In the genomic region with DNA sequence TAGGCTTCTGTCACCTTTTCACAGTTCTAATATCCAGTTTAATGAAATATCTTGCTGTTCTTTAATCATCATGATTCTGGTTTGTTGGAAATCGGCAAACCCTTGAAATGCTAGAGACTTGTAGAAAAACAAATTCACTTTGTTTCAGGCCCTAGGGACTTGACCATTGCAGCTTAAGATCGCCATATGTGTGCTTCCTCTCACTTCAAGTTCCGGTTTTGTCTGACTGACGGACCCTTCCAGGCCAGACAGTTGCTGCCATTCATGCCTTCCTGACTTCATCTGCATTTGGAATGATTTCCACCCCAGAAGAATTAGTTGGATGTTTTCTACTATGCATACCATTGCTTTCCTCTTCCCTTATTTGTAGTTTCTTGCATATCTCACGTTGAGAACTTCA, we compare ENCODE assay signal across 18 cellular contexts.
DNase-seq lines count a peak whose midpoint lies in the region; ATAC-seq and TF ChIP-seq lines count a peak whose summit lies in the region.
"Had no signal": no experiment of that assay in that cellular context is flagged by ENCODE, and none has a peak within 500 bp of the region (broad histone marks: within the 10 kb centered on the region; RNA-seq: fewer than 3 reads in every experiment).

No MANE protein-coding gene starts in this region.

- POLR2A ChIA-PET in activated CD4-positive, alpha-beta T cell treated with anti-CD3 and anti-CD28 coated beads, Interleukin-2, amount 10 ng/mL, durations not matched to agents 7 days and 5 days (lab: Charles Lee): no interaction called here

- H3K27me3 Mint-ChIP-seq in activated CD4-positive, alpha-beta T cell treated with anti-CD3 and anti-CD28 coated beads, Interleukin-2, amount 10 ng/mL, durations not matched to agents 7 days and 5 days: no peaks in the 10 kb centered on the region
- no peaks in the 10 kb centered on the region for H3K27me3 Mint-ChIP-seq in activated naive CD8-positive, alpha-beta T cell treated with anti-CD3 and anti-CD28 coated beads, Interleukin-2, amount 50 U/mL, for 24 hours
- no peaks in the 10 kb centered on the region for H3K27me3 Mint-ChIP-seq in nephron (ENCODE audit: low read depth)

- H3K36me3 Mint-ChIP-seq in activated CD4-positive, alpha-beta T cell treated with anti-CD3 and anti-CD28 coated beads, Interleukin-2, amount 10 ng/mL, durations not matched to agents 7 days and 5 days (ENCODE audit: low read depth): peaks cover 11% of the 10 kb centered on the region
- H3K36me3 Mint-ChIP-seq in activated naive CD8-positive, alpha-beta T cell treated with anti-CD3 and anti-CD28 coated beads, Interleukin-2, amount 50 U/mL, for 24 hours (ENCODE audit: low read depth): no peaks in the 10 kb centered on the region
- peaks cover 7% of the 10 kb centered on the region for H3K36me3 Mint-ChIP-seq in nephron (ENCODE audit: low read depth)

- no peak for DNase-seq in activated CD4-positive, alpha-beta T cell treated with anti-CD3 and anti-CD28 coated beads, Interleukin-2, amount 10 ng/mL, durations not matched to agents 7 days and 5 days
- DNase-seq in activated CD4-positive, alpha-beta T cell treated with anti-CD3 and anti-CD28 coated beads for 48 hours: no peak
- DNase-seq in KBM-7 (peak; percentile 27), NCI-H2081 (lab: John Stamatoyannopoulos, UW) (no peak)
- DNase-seq in activated naive CD8-positive, alpha-beta T cell treated with anti-CD3 and anti-CD28 coated beads, Interleukin-2, amount 50 U/mL, for 24 hours: no peak
- DNase-seq in stimulated activated naive CD4-positive, alpha-beta T cell treated with Interleukin-2 at 50 U/mL for 16 hours (lab: John Stamatoyannopoulos, UW): no peak
- DNase-seq: activated CD4-positive, alpha-beta T cell treated with anti-CD3 and anti-CD28 coated beads, Interleukin-2, amount 50 U/mL, for 1 hour; amygdala; COR-L47; foreskin fibroblast; Karpas-422; NCI-H1436 treated with DMSO at 0.1 percent for 48 hours; NCI-H345; ovary; stimulated activated CD4-positive, alpha-beta T cell treated with anti-CD3 and anti-CD28 coated beads, Interleukin-4, amount 100 ng/mL, for 24 hours; upper lobe of right lung had no signal

- no peak for ATAC-seq in activated naive CD8-positive, alpha-beta T cell treated with anti-CD3 and anti-CD28 coated beads, Interleukin-2, amount 50 U/mL, for 24 hours
- no peak for ATAC-seq in HG03432 (IDR thresholded peaks at IDR 0.05; ENCODE audit: unreplicated experiment)
- ATAC-seq: upper lobe of right lung had no signal

- H3K9me3 Mint-ChIP-seq in activated CD4-positive, alpha-beta T cell treated with anti-CD3 and anti-CD28 coated beads, Interleukin-2, amount 10 ng/mL, durations not matched to agents 7 days and 5 days: peaks cover 8% of the 10 kb centered on the region
- H3K9me3 Mint-ChIP-seq in activated naive CD8-positive, alpha-beta T cell treated with anti-CD3 and anti-CD28 coated beads, Interleukin-2, amount 50 U/mL, for 24 hours: no peaks in the 10 kb centered on the region
- no peaks in the 10 kb centered on the region for H3K9me3 Mint-ChIP-seq in nephron

- CTCF ChIA-PET in activated CD4-positive, alpha-beta T cell treated with anti-CD3 and anti-CD28 coated beads, Interleukin-2, amount 10 ng/mL, durations not matched to agents 7 days and 5 days (lab: Charles Lee): interaction anchor here (1.0 kb wide), 1 partner anchor 21 kb away, joined by 3 read pairs; no protein-coding TSS in a partner anchor

- in situ Hi-C loops in KBM-7 (cut with MboI; ENCODE audit: low pct_unique_long_range_greater_than_20kb, low sequenced_read_pairs): no loop called here

- H3K4me1 Mint-ChIP-seq in activated CD4-positive, alpha-beta T cell treated with anti-CD3 and anti-CD28 coated beads, Interleukin-2, amount 10 ng/mL, durations not matched to agents 7 days and 5 days: peaks cover 80% of the 10 kb centered on the region
- H3K4me1 Mint-ChIP-seq in activated naive CD8-positive, alpha-beta T cell treated with anti-CD3 and anti-CD28 coated beads, Interleukin-2, amount 50 U/mL, for 24 hours: peaks cover 83% of the 10 kb centered on the region
- H3K4me1 Mint-ChIP-seq in nephron: peaks cover 57% of the 10 kb centered on the region

- H3K4me3 Mint-ChIP-seq in activated CD4-positive, alpha-beta T cell treated with anti-CD3 and anti-CD28 coated beads, Interleukin-2, amount 10 ng/mL, durations not matched to agents 7 days and 5 days: no peak overlapping the region
- no peak overlapping the region for H3K4me3 Mint-ChIP-seq in activated naive CD8-positive, alpha-beta T cell treated with anti-CD3 and anti-CD28 coated beads, Interleukin-2, amount 50 U/mL, for 24 hours
- no peak overlapping the region for H3K4me3 Mint-ChIP-seq in nephron

- no peak for TF ChIP-seq CTCF in nephron (IDR thresholded peaks at IDR 0.05; ENCODE audit: unreplicated experiment in 3 of 3)

- H3K27ac Mint-ChIP-seq in activated CD4-positive, alpha-beta T cell treated with anti-CD3 and anti-CD28 coated beads, Interleukin-2, amount 10 ng/mL, durations not matched to agents 7 days and 5 days: peak overlapping the region; percentile 64
- H3K27ac Mint-ChIP-seq in activated naive CD8-positive, alpha-beta T cell treated with anti-CD3 and anti-CD28 coated beads, Interleukin-2, amount 50 U/mL, for 24 hours: peak overlapping the region; percentile 66
- peak overlapping the region in 2 of 3 experiments; percentile 20 to 28 for H3K27ac Mint-ChIP-seq in nephron
